ENCODE assay signal across 1 cellular context in genomic region chr19:33398361-33399060, GRCh38.
TF ChIP-seq lines count a peak whose summit lies in the region.

No MANE protein-coding gene starts in this region.

TF ChIP-seq in WTC11, 78 proteins besides CTCF, POLR2A, EP300 and RAD21 (continued from another document):
- TF ChIP-seq, protein P1, sequence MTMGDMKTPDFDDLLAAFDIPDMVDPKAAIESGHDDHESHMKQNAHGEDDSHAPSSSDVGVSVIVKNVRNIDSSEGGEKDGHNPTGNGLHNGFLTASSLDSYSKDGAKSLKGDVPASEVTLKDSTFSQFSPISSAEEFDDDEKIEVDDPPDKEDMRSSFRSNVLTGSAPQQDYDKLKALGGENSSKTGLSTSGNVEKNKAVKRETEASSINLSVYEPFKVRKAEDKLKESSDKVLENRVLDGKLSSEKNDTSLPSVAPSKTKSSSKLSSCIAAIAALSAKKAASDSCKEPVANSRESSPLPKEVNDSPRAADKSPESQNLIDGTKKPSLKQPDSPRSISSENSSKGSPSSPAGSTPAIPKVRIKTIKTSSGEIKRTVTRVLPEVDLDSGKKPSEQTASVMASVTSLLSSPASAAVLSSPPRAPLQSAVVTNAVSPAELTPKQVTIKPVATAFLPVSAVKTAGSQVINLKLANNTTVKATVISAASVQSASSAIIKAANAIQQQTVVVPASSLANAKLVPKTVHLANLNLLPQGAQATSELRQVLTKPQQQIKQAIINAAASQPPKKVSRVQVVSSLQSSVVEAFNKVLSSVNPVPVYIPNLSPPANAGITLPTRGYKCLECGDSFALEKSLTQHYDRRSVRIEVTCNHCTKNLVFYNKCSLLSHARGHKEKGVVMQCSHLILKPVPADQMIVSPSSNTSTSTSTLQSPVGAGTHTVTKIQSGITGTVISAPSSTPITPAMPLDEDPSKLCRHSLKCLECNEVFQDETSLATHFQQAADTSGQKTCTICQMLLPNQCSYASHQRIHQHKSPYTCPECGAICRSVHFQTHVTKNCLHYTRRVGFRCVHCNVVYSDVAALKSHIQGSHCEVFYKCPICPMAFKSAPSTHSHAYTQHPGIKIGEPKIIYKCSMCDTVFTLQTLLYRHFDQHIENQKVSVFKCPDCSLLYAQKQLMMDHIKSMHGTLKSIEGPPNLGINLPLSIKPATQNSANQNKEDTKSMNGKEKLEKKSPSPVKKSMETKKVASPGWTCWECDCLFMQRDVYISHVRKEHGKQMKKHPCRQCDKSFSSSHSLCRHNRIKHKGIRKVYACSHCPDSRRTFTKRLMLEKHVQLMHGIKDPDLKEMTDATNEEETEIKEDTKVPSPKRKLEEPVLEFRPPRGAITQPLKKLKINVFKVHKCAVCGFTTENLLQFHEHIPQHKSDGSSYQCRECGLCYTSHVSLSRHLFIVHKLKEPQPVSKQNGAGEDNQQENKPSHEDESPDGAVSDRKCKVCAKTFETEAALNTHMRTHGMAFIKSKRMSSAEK (CRISPR knock-in tag; IDR thresholded peaks at IDR 0.05; ENCODE audit: borderline replicate concordance), result no peak
- TF ChIP-seq, protein P2, sequence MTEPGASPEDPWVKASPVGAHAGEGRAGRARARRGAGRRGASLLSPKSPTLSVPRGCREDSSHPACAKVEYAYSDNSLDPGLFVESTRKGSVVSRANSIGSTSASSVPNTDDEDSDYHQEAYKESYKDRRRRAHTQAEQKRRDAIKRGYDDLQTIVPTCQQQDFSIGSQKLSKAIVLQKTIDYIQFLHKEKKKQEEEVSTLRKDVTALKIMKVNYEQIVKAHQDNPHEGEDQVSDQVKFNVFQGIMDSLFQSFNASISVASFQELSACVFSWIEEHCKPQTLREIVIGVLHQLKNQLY (CRISPR knock-in tag; IDR thresholded peaks at IDR 0.05), result no peak
- TF ChIP-seq NFATC4 (CRISPR knock-in tag; IDR thresholded peaks at IDR 0.05) (no peak), PRRX2 (CRISPR knock-in tag; IDR thresholded peaks at IDR 0.05) (no peak), SP1 (CRISPR knock-in tag; conservative IDR thresholded peaks at IDR 0.05) (no peak), ZNF219 (CRISPR knock-in tag; IDR thresholded peaks at IDR 0.05; ENCODE audit: borderline replicate concordance) (no peak), HMGA2 (CRISPR knock-in tag; IDR thresholded peaks at IDR 0.05) (no peak), AFF4 (CRISPR knock-in tag; IDR thresholded peaks at IDR 0.05; ENCODE audit: borderline replicate concordance) (no peak), ATF1 (CRISPR knock-in tag; IDR thresholded peaks at IDR 0.05) (no peak), ZNF671 (CRISPR knock-in tag; IDR thresholded peaks at IDR 0.05) (no peak)
- TF ChIP-seq, protein P3, sequence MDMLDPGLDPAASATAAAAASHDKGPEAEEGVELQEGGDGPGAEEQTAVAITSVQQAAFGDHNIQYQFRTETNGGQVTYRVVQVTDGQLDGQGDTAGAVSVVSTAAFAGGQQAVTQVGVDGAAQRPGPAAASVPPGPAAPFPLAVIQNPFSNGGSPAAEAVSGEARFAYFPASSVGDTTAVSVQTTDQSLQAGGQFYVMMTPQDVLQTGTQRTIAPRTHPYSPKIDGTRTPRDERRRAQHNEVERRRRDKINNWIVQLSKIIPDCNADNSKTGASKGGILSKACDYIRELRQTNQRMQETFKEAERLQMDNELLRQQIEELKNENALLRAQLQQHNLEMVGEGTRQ (CRISPR knock-in tag; IDR thresholded peaks at IDR 0.05), result no peak
- TF ChIP-seq, protein P4, sequence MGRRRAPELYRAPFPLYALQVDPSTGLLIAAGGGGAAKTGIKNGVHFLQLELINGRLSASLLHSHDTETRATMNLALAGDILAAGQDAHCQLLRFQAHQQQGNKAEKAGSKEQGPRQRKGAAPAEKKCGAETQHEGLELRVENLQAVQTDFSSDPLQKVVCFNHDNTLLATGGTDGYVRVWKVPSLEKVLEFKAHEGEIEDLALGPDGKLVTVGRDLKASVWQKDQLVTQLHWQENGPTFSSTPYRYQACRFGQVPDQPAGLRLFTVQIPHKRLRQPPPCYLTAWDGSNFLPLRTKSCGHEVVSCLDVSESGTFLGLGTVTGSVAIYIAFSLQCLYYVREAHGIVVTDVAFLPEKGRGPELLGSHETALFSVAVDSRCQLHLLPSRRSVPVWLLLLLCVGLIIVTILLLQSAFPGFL (CRISPR knock-in tag; IDR thresholded peaks at IDR 0.05; ENCODE audit: borderline replicate concordance), result no peak
TF ChIP-seq in WTC11: peak in this region for 0.
